ENCODE assay signal across 23 cellular contexts in genomic region chr15:94744080-94744793, GRCh38.
"Had no signal": no experiment of that assay in that cellular context is flagged by ENCODE, and none has a peak within 500 bp of the region (broad histone marks: within the 10 kb centered on the region; RNA-seq: fewer than 3 reads in every experiment).

No MANE protein-coding gene starts in this region.

- H3K27me3 Mint-ChIP-seq: activated naive CD4-positive, alpha-beta T cell treated with anti-CD3 and anti-CD28 coated beads, Interleukin-2, amount 10 ng/mL, durations not matched to agents 7 days and 5 days; memory B cell; stimulated activated memory B cell treated with anti-CD40 and anti-IgM and Interleukin-4, amounts not matched to agents 10 μg/mL and 1 μg/mL and 100 μg/mL, for 72 hours had no signal

- H3K4me1 Mint-ChIP-seq: activated naive CD4-positive, alpha-beta T cell treated with anti-CD3 and anti-CD28 coated beads, Interleukin-2, amount 10 ng/mL, durations not matched to agents 7 days and 5 days; memory B cell; stimulated activated memory B cell treated with anti-CD40 and anti-IgM and Interleukin-4, amounts not matched to agents 10 μg/mL and 1 μg/mL and 100 μg/mL, for 72 hours had no signal

- H3K36me3 ChIP-seq: heart left ventricle, right lobe of liver, stomach, suprapubic skin, transverse colon had no signal

- H3K9me3 ChIP-seq: right lobe of liver, stomach, suprapubic skin, transverse colon had no signal

- DNase-seq: activated CD4-positive, alpha-beta T cell treated with anti-CD3 and anti-CD28 coated beads for 4 hours; activated CD4-positive, alpha-beta T cell treated with anti-CD3 and anti-CD28 coated beads, Interleukin-2, amount 50 U/mL, for 48 hours; activated CD4-positive, CD25-positive, alpha-beta regulatory T cell; activated effector memory CD4-positive, alpha-beta T cell treated with anti-CD3 and anti-CD28 coated beads, Interleukin-2, amount 50 U/mL, for 16 hours; activated naive CD4-positive, alpha-beta T cell treated with anti-CD3 and anti-CD28 coated beads, Interleukin-2, amount 10 ng/mL, durations not matched to agents 7 days and 5 days; amygdala; cerebellar nuclear complex; cortex of kidney; heart left ventricle; left ventricle myocardium superior; nephron progenitor cell; occipital lobe; posterior cingulate gyrus; right lobe of liver; stomach; T1000; transverse colon had no signal

- H3K4me1 ChIP-seq: right lobe of liver, stomach, suprapubic skin, transverse colon had no signal

- FAIRE-seq: urothelium cell line had no signal

- ATAC-seq: heart left ventricle; left ventricle myocardium superior; stimulated activated memory B cell treated with anti-CD40 and anti-IgM and Interleukin-4, amounts not matched to agents 10 μg/mL and 1 μg/mL and 100 μg/mL, for 72 hours had no signal

- H3K4me3 ChIP-seq: heart left ventricle, right lobe of liver, skin epidermis, stomach, suprapubic skin, transverse colon had no signal

- H3K4me3 Mint-ChIP-seq: activated naive CD4-positive, alpha-beta T cell treated with anti-CD3 and anti-CD28 coated beads, Interleukin-2, amount 10 ng/mL, durations not matched to agents 7 days and 5 days; memory B cell; nephron progenitor cell; stimulated activated memory B cell treated with anti-CD40 and anti-IgM and Interleukin-4, amounts not matched to agents 10 μg/mL and 1 μg/mL and 100 μg/mL, for 72 hours had no signal

- H3K9me3 Mint-ChIP-seq: activated naive CD4-positive, alpha-beta T cell treated with anti-CD3 and anti-CD28 coated beads, Interleukin-2, amount 10 ng/mL, durations not matched to agents 7 days and 5 days; nephron progenitor cell; stimulated activated memory B cell treated with anti-CD40 and anti-IgM and Interleukin-4, amounts not matched to agents 10 μg/mL and 1 μg/mL and 100 μg/mL, for 72 hours had no signal

- H3K27ac Mint-ChIP-seq: activated naive CD4-positive, alpha-beta T cell treated with anti-CD3 and anti-CD28 coated beads, Interleukin-2, amount 10 ng/mL, durations not matched to agents 7 days and 5 days; memory B cell; nephron progenitor cell; stimulated activated memory B cell treated with anti-CD40 and anti-IgM and Interleukin-4, amounts not matched to agents 10 μg/mL and 1 μg/mL and 100 μg/mL, for 72 hours had no signal

- H3K36me3 Mint-ChIP-seq: activated naive CD4-positive, alpha-beta T cell treated with anti-CD3 and anti-CD28 coated beads, Interleukin-2, amount 10 ng/mL, durations not matched to agents 7 days and 5 days; memory B cell; stimulated activated memory B cell treated with anti-CD40 and anti-IgM and Interleukin-4, amounts not matched to agents 10 μg/mL and 1 μg/mL and 100 μg/mL, for 72 hours had no signal

- H3K27me3 ChIP-seq: right lobe of liver, stomach, transverse colon had no signal

- H3K27ac ChIP-seq: epithelial cell of prostate, heart left ventricle, right lobe of liver, skin epidermis, stomach, suprapubic skin, transverse colon had no signal
